17 cellular contexts compared by ENCODE assay signal in genomic region chr1:20587639-20588017, GRCh38. TPM values are rescaled to one million over a fixed set of nuclear protein-coding genes. Genes with fewer than 3 reads are reported as not detected.
DNase-seq lines count a peak whose midpoint lies in the region; ATAC-seq and TF ChIP-seq lines count a peak whose summit lies in the region.
"Had no signal": no experiment of that assay in that cellular context is flagged by ENCODE, and none has a peak within 500 bp of the region (broad histone marks: within the 10 kb centered on the region; RNA-seq: fewer than 3 reads in every experiment).

No MANE protein-coding gene starts in this region.

- no peaks in the 10 kb centered on the region for H3K79me2 ChIP-seq in HCT116 (ENCODE audit: insufficient read depth, low read length)
- H3K79me2 ChIP-seq: hepatocyte had no signal

- DNase-seq in HCT116 (ENCODE audit: low read depth, low spot score) (no peak), SW480 (ENCODE audit: low spot score) (peak; percentile 40), gastrocnemius medialis (peak in 1 of 2 donors; percentile 50), esophagus muscularis mucosa (ENCODE audit: extremely low spot score) (no peak), NAMALWA (ENCODE audit: low spot score) (no peak)
- DNase-seq: activated CD4-positive, alpha-beta T cell treated with anti-CD3 and anti-CD28 coated beads, Interleukin-2, amount 50 U/mL, for 48 hours; CD4-positive, alpha-beta memory T cell; effector CD4-positive, alpha-beta T cell; NCI-H1105; T-helper 9 cell had no signal

- no peaks in the 10 kb centered on the region for H3K9me3 ChIP-seq in HCT116 (ENCODE audit: control insufficient read depth in 1 of 2, insufficient read depth in 1 of 2, low read depth in 1 of 2, low read length in 2 of 2)
- H3K9me3 ChIP-seq in gastroesophageal sphincter, result peaks cover 0 to 3% (median 0%) of the 10 kb centered on the region in 3 donors
- no peaks in the 10 kb centered on the region for H3K9me3 ChIP-seq in gastrocnemius medialis
- H3K9me3 ChIP-seq in esophagus muscularis mucosa, result peaks cover 0 to 3% (median 0%) of the 10 kb centered on the region in 4 donors

- H2AFZ ChIP-seq in HCT116 (ENCODE audit: low read depth, low read length, poor library complexity, severe bottlenecking), result no peak overlapping the region
- H2AFZ ChIP-seq: hepatocyte had no signal

- no peaks in the 10 kb centered on the region for H3K9me2 ChIP-seq in HCT116 (ENCODE audit: insufficient read depth)

- TF ChIP-seq POLR2A in HCT116 (IDR thresholded peaks at IDR 0.05; ENCODE audit: borderline replicate concordance, extremely low read depth, insufficient read depth, insufficient read length) (no peak), gastroesophageal sphincter (IDR thresholded peaks at IDR 0.05) (no peak), gastrocnemius medialis (IDR thresholded peaks at IDR 0.05) (no peak), esophagus muscularis mucosa (IDR thresholded peaks at IDR 0.05; ENCODE audit: low read depth) (no peak)

- H3K4me3 ChIP-seq in HCT116 (replicated peaks in 1 of 2; ENCODE audit: low read depth in 1 of 2, low read length in 2 of 2) (no peak overlapping the region), gastroesophageal sphincter (no peak overlapping the region), gastrocnemius medialis (no peak overlapping the region), esophagus muscularis mucosa (no peak overlapping the region)
- H3K4me3 ChIP-seq: hepatocyte had no signal

- CTCF ChIA-PET in HCT116 (lab: Charles Lee), result interaction anchor here (1.0 to 2.9 kb wide), 4 partner anchors 12 to 46 kb away, joined by 4 to 21 read pairs (median 10); partner anchors contain the start of gene PINK1

- H3K9ac ChIP-seq in HCT116 (ENCODE audit: low read length), result no peak overlapping the region

- TF ChIP-seq EP300 in gastroesophageal sphincter (IDR thresholded peaks at IDR 0.05) (no peak), esophagus muscularis mucosa (IDR thresholded peaks at IDR 0.05) (no peak)

- ATAC-seq in HCT116, result no peak
- peak; percentile 73 for ATAC-seq in gastroesophageal sphincter
- ATAC-seq in gastrocnemius medialis, result peak; percentile 53 to 56
- no peak for ATAC-seq in HG02840 (IDR thresholded peaks at IDR 0.05; ENCODE audit: low FRiP score, unreplicated experiment)
- ATAC-seq in HG03342 (IDR thresholded peaks at IDR 0.05; ENCODE audit: unreplicated experiment), result no peak

- no peak overlapping the region for H3K27ac ChIP-seq in HCT116 (ENCODE audit: low read depth, low read length)
- H3K27ac ChIP-seq in gastroesophageal sphincter, result peak overlapping the region in 3 of 4 donors; percentile 7 to 40 (median 24)
- H3K27ac ChIP-seq in gastrocnemius medialis, result peak overlapping the region in 1 of 4 donors; percentile 22
- peak overlapping the region in 1 of 4 donors; percentile 19 for H3K27ac ChIP-seq in esophagus muscularis mucosa (replicated peaks in 1 of 4)
- H3K27ac ChIP-seq: hepatocyte had no signal

- H3K4me1 ChIP-seq in HCT116 (ENCODE audit: control insufficient read depth in 1 of 2, insufficient read depth in 2 of 2, low read length in 2 of 2) (peaks cover 23 to 47% of the 10 kb centered on the region in 2 experiments), gastroesophageal sphincter (peaks cover 0 to 10% (median 0%) of the 10 kb centered on the region in 3 donors), gastrocnemius medialis (peaks cover 0 to 3% of the 10 kb centered on the region in 2 donors), esophagus muscularis mucosa (peaks cover 0 to 24% (median 12%) of the 10 kb centered on the region in 4 donors)

- no peaks in the 10 kb centered on the region for H4K20me1 ChIP-seq in HCT116 (ENCODE audit: insufficient read depth)

- TF ChIP-seq RAD21 in HCT116 (IDR thresholded peaks at IDR 0.05; ENCODE audit: low read depth), result no peak

- 43% methylated on average over 1 of the region's 2 CpGs; no CpG with 5 or more reads in 1 of the 2 donors for WGBS in gastroesophageal sphincter (ENCODE audit: low coverage in 1 of 2), 2 donors
- 54% methylated on average over 2 of the region's 2 CpGs for WGBS in esophagus muscularis mucosa

- intact Hi-C loops in HCT116 (cut with micrococcal nuclease) (no loop called here), gastrocnemius medialis (cut with DNase I; ENCODE audit: low total_unique reads) (no loop called here), esophagus muscularis mucosa (cut with DNase I) (no loop called here)

- H3K36me3 ChIP-seq in HCT116 (ENCODE audit: control insufficient read depth in 1 of 2, insufficient read depth in 2 of 2, low read length in 2 of 2) (no peaks in the 10 kb centered on the region), gastroesophageal sphincter (no peaks in the 10 kb centered on the region), gastrocnemius medialis (no peaks in the 10 kb centered on the region), esophagus muscularis mucosa (no peaks in the 10 kb centered on the region)

- peak overlapping the region; percentile 99 for H3K4me2 ChIP-seq in HCT116 (ENCODE audit: low read length)
- H3K4me2 ChIP-seq: hepatocyte had no signal

- in situ Hi-C loops in gastrocnemius medialis (cut with MboI; ENCODE audit: low sequenced_read_pairs in 4 of 4), result no loop called here

- RAD21 ChIA-PET in HCT116 (lab: Charles Lee; ENCODE audit: low non-redundant PET in 1 of 2, low total read pairs in 2 of 2, uncharacterized antibody in 2 of 2, unreplicated experiment in 2 of 2), result no interaction called here

- no peaks in the 10 kb centered on the region for H3K27me3 ChIP-seq in HCT116 (ENCODE audit: insufficient read depth, low read length)
- H3K27me3 ChIP-seq in gastroesophageal sphincter, result peaks cover 73% of the 10 kb centered on the region
- peaks cover 19 to 27% (median 20%) of the 10 kb centered on the region in 3 donors for H3K27me3 ChIP-seq in gastrocnemius medialis
- peaks cover 0 to 70% (median 14%) of the 10 kb centered on the region in 4 donors for H3K27me3 ChIP-seq in esophagus muscularis mucosa

- TF ChIP-seq CTCF in HCT116 (IDR thresholded peaks at IDR 0.05 in 2 of 3, conservative IDR thresholded peaks at IDR 0.05 in 1 of 3; ENCODE audit: borderline replicate concordance in 1 of 3, insufficient read depth in 1 of 3, low read depth in 2 of 3, low read length in 2 of 3) (no peak), gastroesophageal sphincter (IDR thresholded peaks at IDR 0.05) (no peak), gastrocnemius medialis (IDR thresholded peaks at IDR 0.05 in 4 of 5, conservative IDR thresholded peaks at IDR 0.05 in 1 of 5) (no peak), esophagus muscularis mucosa (IDR thresholded peaks at IDR 0.05) (no peak)

- POLR2A ChIA-PET in HCT116 (lab: Charles Lee), result interaction anchor here (1.3 kb wide), 1 partner anchor 46 kb away, joined by 3 read pairs; no protein-coding TSS in a partner anchor

- no TSS peak for BruUV-seq in HCT116 (replicated peaks; lab: Mats Ljungman, UMichigan)

TF ChIP-seq in HCT116, 20 proteins besides CTCF, POLR2A, EP300 and RAD21 (continues in another document):
- TF ChIP-seq ZBTB33 (IDR thresholded peaks at IDR 0.05; ENCODE audit: extremely low read depth, insufficient replicate concordance, low read length) (no peak), SIN3A (IDR thresholded peaks at IDR 0.05; ENCODE audit: low read depth) (no peak), ATF3 (IDR thresholded peaks at IDR 0.05) (no peak), ELF1 (IDR thresholded peaks at IDR 0.05; ENCODE audit: borderline replicate concordance, low read depth) (no peak), CEBPB (IDR thresholded peaks at IDR 0.05; ENCODE audit: low read depth) (no peak), MAX (IDR thresholded peaks at IDR 0.05) (peak; percentile 45; the same call in 1 of the 2 replicates), SP1 (IDR thresholded peaks at IDR 0.05; ENCODE audit: low read depth) (peak; percentile 29; the same call in 1 of the 2 replicates)

RNA-seq across cellular contexts. Expression of gene CDA, which starts 1.3 kb away (rescaled TPM):
- total RNA-seq in HCT116 (2021; ENCODE audit: unreplicated experiment) (28.6 TPM), gastroesophageal sphincter (1 to 10 TPM in 2 of 4 donors, under 1 TPM in 1, not detected in 1; 0.96 to 4.3 (median 3.1) TPM), gastrocnemius medialis (1 to 10 TPM in 3 of 4 donors, under 1 TPM in 1; 0.71 to 1.7 (median 1.2) TPM), esophagus muscularis mucosa (1 to 10 TPM; 1.7 to 7.5 (median 6.0) TPM)
- 65.7 and 68.1 TPM in 2 replicates for polyA plus RNA-seq in HCT116 (2012)
- total RNA-seq: activated T-helper 1 cell treated with anti-CD3 and anti-CD28 coated beads, Interleukin-12 subunit alpha, Interleukin-12 subunit beta, Interleukin-2, Interleukin-4 antibody, amounts not matched to agents 30 ng/mL and 10 ng/mL and 1 ng/mL, durations not matched to agents 14 hours and 24 hours and 36 hours; CD4-positive, alpha-beta memory T cell; neural crest cell; skeletal muscle tissue had no signal
- polyA plus RNA-seq: CD4-positive, alpha-beta memory T cell had no signal

RNA-seq across cellular contexts. Expression of gene FAM43B, which starts 35.3 kb away (rescaled TPM):
- not detected for total RNA-seq in HCT116 (2021; ENCODE audit: unreplicated experiment)
- polyA plus RNA-seq in HCT116 (2012), result not detected in 2 replicates
- 1 to 10 TPM in 2 of 4 donors, under 1 TPM in 2; 0.62 to 1.3 (median 1.1) TPM for total RNA-seq in gastroesophageal sphincter
- total RNA-seq in gastrocnemius medialis, result under 1 TPM in 2 of 4 donors, not detected in 2; 0.09 to 0.10 TPM
- total RNA-seq in esophagus muscularis mucosa, result 1 to 10 TPM in 3 of 4 donors, not detected in 1; 2.2 to 4.2 (median 3.6) TPM
- total RNA-seq: activated T-helper 1 cell treated with anti-CD3 and anti-CD28 coated beads, Interleukin-12 subunit alpha, Interleukin-12 subunit beta, Interleukin-2, Interleukin-4 antibody, amounts not matched to agents 30 ng/mL and 10 ng/mL and 1 ng/mL, durations not matched to agents 14 hours and 24 hours and 36 hours; CD4-positive, alpha-beta memory T cell had no signal
- polyA plus RNA-seq: CD4-positive, alpha-beta memory T cell had no signal

RNA-seq across cellular contexts. Expression of gene PINK1, which starts 45.6 kb away (rescaled TPM):
- 29.4 TPM for total RNA-seq in HCT116 (2021; ENCODE audit: unreplicated experiment)
- 36.5 and 44.2 TPM in 2 replicates for polyA plus RNA-seq in HCT116 (2012)
- total RNA-seq in gastroesophageal sphincter, result 100 to 1,000 TPM; 148 to 269 (median 203) TPM
- total RNA-seq in gastrocnemius medialis, result 100 to 1,000 TPM; 376 to 478 (median 414) TPM
- total RNA-seq in esophagus muscularis mucosa, result 100 to 1,000 TPM; 175 to 330 (median 242) TPM

Comparison
In these comparisons a context has a peak if more than half of its experiments do, and no peak if none do; other contexts are left out.
1. ATAC-seq: peak in gastroesophageal sphincter (single experiment) and gastrocnemius medialis (2 of 2); none in HCT116 (single experiment), HG02840 (single experiment) and HG03342 (single experiment).